14 cellular contexts compared by ENCODE assay signal in the genomic region with DNA sequence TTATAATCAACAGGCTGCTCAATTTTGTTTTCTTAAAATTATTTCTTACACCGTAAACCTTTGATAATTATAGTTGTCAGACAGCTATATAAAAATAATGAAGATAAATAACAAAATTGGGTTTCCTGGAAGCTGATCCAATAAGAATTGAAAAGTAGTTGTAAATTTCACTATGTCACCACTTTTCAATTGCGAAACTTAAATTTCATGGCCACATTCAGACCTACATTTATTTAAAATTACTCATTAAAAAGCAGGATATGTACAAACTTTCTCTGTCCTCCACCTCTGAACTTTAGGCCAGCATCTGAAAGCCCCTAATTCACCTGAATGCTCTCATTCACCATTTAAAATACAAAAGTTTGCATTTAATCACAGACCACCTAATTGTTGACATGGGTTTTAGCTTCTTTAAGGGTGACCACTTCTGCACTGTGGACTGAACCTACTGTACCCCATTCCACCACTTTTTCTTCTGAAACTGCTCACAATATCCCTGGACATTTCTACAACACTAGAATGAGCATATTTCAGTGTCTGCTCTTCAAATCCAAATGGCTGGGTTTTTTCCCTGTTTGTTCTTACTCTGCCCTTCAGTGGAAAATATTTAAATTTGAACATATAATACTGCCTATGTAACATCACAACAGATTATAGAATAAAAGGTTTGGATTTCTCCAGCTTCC. TPM values are rescaled to one million over a fixed set of nuclear protein-coding genes. Genes with fewer than 3 reads are reported as not detected.
DNase-seq lines count a peak whose midpoint lies in the region; ATAC-seq, FAIRE-seq and TF ChIP-seq lines count a peak whose summit lies in the region.
"Had no signal": no experiment of that assay in that cellular context is flagged by ENCODE, and none has a peak within 500 bp of the region (broad histone marks: within the 10 kb centered on the region; RNA-seq: fewer than 3 reads in every experiment).

No MANE protein-coding gene starts in this region.

- CTCF ChIA-PET in HepG2 (lab: Yijun Ruan, JAX; ENCODE audit: low intra/inter-chr PET ratio, low total read pairs) = no interaction called here

- TF ChIP-seq POLR2A in HepG2 (IDR thresholded peaks at IDR 0.05; ENCODE audit: insufficient read depth in 1 of 2, low read depth in 2 of 2, low read length in 2 of 2) = no peak; a peak in 1 of 4 replicates

- H3K27ac ChIP-seq in HUES64 (ENCODE audit: low read depth, low read length) (peak overlapping the region; percentile 97; the same call in 1 of the 2 replicates), duodenal mucosa (ENCODE audit: low read depth, low read length) (peak overlapping the region; percentile 74), HepG2 (ENCODE audit: extremely low read length, insufficient read depth, low read length) (peak overlapping the region; percentile 96), smooth muscle cell (ENCODE audit: low read depth) (no peak overlapping the region)

- ATAC-seq in HepG2 = no peak
- no peak for ATAC-seq in GM18907 (IDR thresholded peaks at IDR 0.05; ENCODE audit: unreplicated experiment)
- ATAC-seq: CD8-positive, alpha-beta T cell had no signal

- TF ChIP-seq CTCF in HepG2 (CRISPR knock-in tag; IDR thresholded peaks at IDR 0.05) (no peak), smooth muscle cell (IDR thresholded peaks at IDR 0.05; ENCODE audit: borderline replicate concordance, insufficient read depth, poor library complexity, severe bottlenecking) (no peak)

- in situ Hi-C loops in HepG2 (cut with HindIII; ENCODE audit: extremely low pct_ligation_motif_present, low pct_unique_long_range_greater_than_20kb) = loop anchor here (25.0 kb wide), 1 partner anchor 201 kb away; no protein-coding TSS in a partner anchor

- H3K9ac ChIP-seq in HUES64 (ENCODE audit: low read depth, low read length) (peak overlapping the region; percentile 75), duodenal mucosa (ENCODE audit: low read depth in 1 of 2, low read length in 2 of 2) (peak overlapping the region; percentile 71 to 89), HepG2 (ENCODE audit: insufficient read depth, low read depth, low read length) (peak overlapping the region; percentile 99), smooth muscle cell (ENCODE audit: low read depth) (no peak overlapping the region)

- 100% methylated on average over 1 of the region's 2 CpGs for WGBS in HUES64
- WGBS in HepG2 (ENCODE audit: low lambda C conversion rate) = 2% methylated on average over 2 of the region's 2 CpGs
- WGBS in smooth muscle cell (ENCODE audit: low lambda C conversion rate) = 97% methylated on average over 2 of the region's 2 CpGs

- peak overlapping the region; percentile 48 for H3K4me3 ChIP-seq in HUES64 (ENCODE audit: low read length)
- H3K4me3 ChIP-seq in duodenal mucosa (ENCODE audit: low read depth in 1 of 2, low read length in 2 of 2) = peak overlapping the region; percentile 72 to 86
- peak overlapping the region; percentile 72 to 100 (median 84) for H3K4me3 ChIP-seq in HepG2 (replicated peaks in 1 of 3; ENCODE audit: insufficient read depth in 1 of 3, low read depth in 2 of 3, low read length in 3 of 3)
- H3K4me3 ChIP-seq in smooth muscle cell = peak overlapping the region; percentile 48

- no peak for DNase-seq in HepG2 (ENCODE audit: low spot score)
- no peak for DNase-seq in smooth muscle cell (lab: John Stamatoyannopoulos, UW; ENCODE audit: unreplicated experiment)
- no peak for DNase-seq in KG1 (lab: John Stamatoyannopoulos, UW)
- DNase-seq in central memory CD4-positive, alpha-beta T cell = no peak
- DNase-seq in effector CD8-positive, alpha-beta T cell (lab: John Stamatoyannopoulos, UW) = no peak
- DNase-seq: activated CD4-positive, alpha-beta T cell treated with anti-CD3 and anti-CD28 coated beads for 4 hours; CD8-positive, alpha-beta T cell; HFFc6; islet precursor cell; Karpas-422; stimulated activated CD4-positive, alpha-beta T cell treated with anti-CD3 and anti-CD28 coated beads, Interleukin-1b, Interleukin-23, amount 100 ng/mL, for 48 hours had no signal

- no peak for TF ChIP-seq RAD21 in HepG2 (CRISPR knock-in tag; IDR thresholded peaks at IDR 0.05)

- H3K27me3 ChIP-seq in HUES64 (ENCODE audit: insufficient read depth, low read length) (no peaks in the 10 kb centered on the region), duodenal mucosa (ENCODE audit: control insufficient read depth in 1 of 2, insufficient read depth in 2 of 2, low read length in 2 of 2) (no peaks in the 10 kb centered on the region), HepG2 (ENCODE audit: control insufficient read depth in 1 of 2, insufficient read depth in 2 of 2, low read length in 2 of 2) (peaks cover 0 to 5% of the 10 kb centered on the region in 2 experiments; a peak in 1 of 5 replicates), smooth muscle cell (ENCODE audit: low read depth) (no peaks in the 10 kb centered on the region)

- H3F3A ChIP-seq in smooth muscle cell (ENCODE audit: low read depth) = no peaks in the 10 kb centered on the region

- FAIRE-seq in HepG2 (lab: Jason Lieb, UNC) = no peak

- peaks cover 15% of the 10 kb centered on the region for H3K36me3 ChIP-seq in HUES64 (ENCODE audit: insufficient read depth, low read length)
- H3K36me3 ChIP-seq in duodenal mucosa (ENCODE audit: control insufficient read depth in 1 of 2, insufficient read depth in 2 of 2, low read length in 2 of 2) = peaks cover 0 to 5% of the 10 kb centered on the region in 2 donors
- H3K36me3 ChIP-seq in HepG2 (replicated peaks in 1 of 2; ENCODE audit: control insufficient read depth in 1 of 2, insufficient read depth in 2 of 2, low read length in 2 of 2) = peaks cover under 1 to 37% of the 10 kb centered on the region in 2 experiments
- no peaks in the 10 kb centered on the region for H3K36me3 ChIP-seq in smooth muscle cell (ENCODE audit: low read depth)

- H2AFZ ChIP-seq in HepG2 (ENCODE audit: low read length) (no peak overlapping the region), smooth muscle cell (ENCODE audit: low read depth) (peak overlapping the region; percentile 68)

- TF ChIP-seq EP300 in HepG2 (IDR thresholded peaks at IDR 0.05; ENCODE audit: low read depth in 2 of 2, low read length in 2 of 2) (no peak), HepG2 (CRISPR knock-in tag; IDR thresholded peaks at IDR 0.05; ENCODE audit: borderline replicate concordance) (no peak)

- H4K20me1 ChIP-seq in HepG2 (ENCODE audit: insufficient read depth, low read length) (peaks cover 56% of the 10 kb centered on the region), smooth muscle cell (ENCODE audit: low read depth) (no peaks in the 10 kb centered on the region)

- intact Hi-C loops in HepG2 (cut with micrococcal nuclease; ENCODE audit: unreplicated experiment) = loop anchor here (10.0 kb wide), 2 partner anchors 204 to 314 kb away; a partner anchor contains a TSS

- POLR2A ChIA-PET in HepG2 (lab: Yijun Ruan, JAX) = interaction anchor here (0.9 to 7.1 kb wide), 27 partner anchors 9 to 704 kb away, joined by 3 to 263 read pairs (median 6); a partner anchor contains a TSS

- TSS peak; percentile 79 for BruUV-seq in HepG2 (replicated peaks; lab: Mats Ljungman, UMichigan)

- H3K4me2 ChIP-seq in HepG2 (ENCODE audit: low read depth, low read length) (peak overlapping the region; percentile 60), smooth muscle cell (peak overlapping the region; percentile 68)

- peaks cover 84% of the 10 kb centered on the region for H3K79me2 ChIP-seq in HepG2 (ENCODE audit: insufficient read depth, low read length)
- no peaks in the 10 kb centered on the region for H3K79me2 ChIP-seq in smooth muscle cell (ENCODE audit: low read depth)

- H3K9me3 ChIP-seq in HUES64 (ENCODE audit: insufficient read depth, low read depth, low read length) (no peaks in the 10 kb centered on the region), duodenal mucosa (ENCODE audit: control insufficient read depth in 1 of 2, low read length in 2 of 2) (no peaks in the 10 kb centered on the region), HepG2 (ENCODE audit: low read length) (no peaks in the 10 kb centered on the region), smooth muscle cell (replicated peaks; ENCODE audit: low read depth) (no peaks in the 10 kb centered on the region)

- H3K4me1 ChIP-seq in HUES64 (ENCODE audit: insufficient read depth, low read length) (peaks cover 43% of the 10 kb centered on the region), duodenal mucosa (ENCODE audit: control insufficient read depth in 1 of 2, insufficient read depth in 2 of 2, low read length in 2 of 2) (peaks cover 0 to 7% of the 10 kb centered on the region in 2 donors), HepG2 (ENCODE audit: insufficient read depth, low read length) (peaks cover 52% of the 10 kb centered on the region), smooth muscle cell (ENCODE audit: low read depth) (peaks cover 29% of the 10 kb centered on the region)

RNA-seq across cellular contexts. Expression of a gene that starts 0.6 kb away (rescaled TPM):
- 18.5 TPM for polyA plus RNA-seq in HUES64 (2013, experiment 1 of 2)
- 22.0 TPM for polyA plus RNA-seq in HUES64 (2013, experiment 2 of 2)
- 1,596 and 1,895 TPM in 2 replicates for total RNA-seq in HepG2 (2016; rRNA removed; fragmentation: Illumina TruSeq; extraction: Trizol)
- total RNA-seq in HepG2 (2016; cell fraction: cytosol; rRNA removed; fragmentation: Illumina TruSeq; extraction: Trizol; ENCODE audit: low read depth) = 296 and 300 TPM in 2 replicates
- 1,577 and 1,852 TPM in 2 replicates for total RNA-seq in HepG2 (2016; cell fraction: insoluble cytoplasmic fraction; rRNA removed; fragmentation: Illumina TruSeq; extraction: Trizol)
- 957 and 1,066 TPM in 2 replicates for total RNA-seq in HepG2 (2016; cell fraction: membrane; rRNA removed; fragmentation: Illumina TruSeq; extraction: Trizol)
- total RNA-seq in HepG2 (2016; cell fraction: nucleus; rRNA removed; fragmentation: Illumina TruSeq; extraction: Trizol) = 1,184 and 1,437 TPM in 2 replicates
- 1,422 and 2,083 TPM in 2 replicates for polyA plus RNA-seq in HepG2 (2011; rRNA removed)
- polyA plus RNA-seq in HepG2 (2011; cell fraction: cytosol; rRNA removed) = 1,126 and 1,365 TPM in 2 replicates
- 348 and 391 TPM in 2 replicates for polyA plus RNA-seq in HepG2 (2011; cell fraction: nucleus; rRNA removed)
- polyA plus RNA-seq in HepG2 (2012) = 1,145 and 1,833 TPM in 2 replicates
- polyA plus RNA-seq in HepG2 (2016; cell fraction: cytosol; fragmentation: Illumina TruSeq; extraction: Trizol; ENCODE audit: low read depth) = 164 and 181 TPM in 2 replicates
- polyA plus RNA-seq in HepG2 (2016; cell fraction: insoluble cytoplasmic fraction; fragmentation: Illumina TruSeq; extraction: Trizol; ENCODE audit: low read depth) = 1,195 and 1,209 TPM in 2 replicates
- polyA plus RNA-seq in HepG2 (2016; cell fraction: membrane; fragmentation: Illumina TruSeq; extraction: Trizol; ENCODE audit: low read depth) = 458 and 520 TPM in 2 replicates
- polyA plus RNA-seq in HepG2 (2016; cell fraction: nucleus; fragmentation: Illumina TruSeq; extraction: Trizol; ENCODE audit: insufficient read depth, low read depth) = 1,480 and 1,518 TPM in 2 replicates
- polyA minus RNA-seq in HepG2 (2011; rRNA and poly(A)+ RNA removed; ENCODE audit: low replicate concordance) = 1.0 and 783 TPM in 2 replicates
- 1,217 and 1,367 TPM in 2 replicates for polyA minus RNA-seq in HepG2 (2011; cell fraction: cytosol; rRNA and poly(A)+ RNA removed)
- polyA minus RNA-seq in HepG2 (2011; cell fraction: nucleus; rRNA and poly(A)+ RNA removed) = 527 and 880 TPM in 2 replicates
- 11.9 and 14.0 TPM in 2 replicates for total RNA-seq in smooth muscle cell
- 11.1 and 12.2 TPM in 2 replicates for polyA plus RNA-seq in smooth muscle cell

RNA-seq across cellular contexts. Expression of a gene that starts 54.4 kb away (rescaled TPM):
- 6.6 TPM for polyA plus RNA-seq in HUES64 (2013, experiment 1 of 2)
- 5.9 TPM for polyA plus RNA-seq in HUES64 (2013, experiment 2 of 2)
- total RNA-seq in HepG2 (2016; rRNA removed; fragmentation: Illumina TruSeq; extraction: Trizol) = 0.15 and 0.20 TPM in 2 replicates
- 0.09 and 0.10 TPM in 2 replicates for total RNA-seq in HepG2 (2016; cell fraction: cytosol; rRNA removed; fragmentation: Illumina TruSeq; extraction: Trizol; ENCODE audit: low read depth)
- 0.26 and 0.28 TPM in 2 replicates for total RNA-seq in HepG2 (2016; cell fraction: insoluble cytoplasmic fraction; rRNA removed; fragmentation: Illumina TruSeq; extraction: Trizol)
- total RNA-seq in HepG2 (2016; cell fraction: membrane; rRNA removed; fragmentation: Illumina TruSeq; extraction: Trizol) = 0.03 and 0.06 TPM in 2 replicates
- 0.22 TPM in 1 of 2 replicates, not detected in the other for total RNA-seq in HepG2 (2016; cell fraction: nucleus; rRNA removed; fragmentation: Illumina TruSeq; extraction: Trizol)
- polyA plus RNA-seq in HepG2 (2011; rRNA removed) = 0.36 and 0.37 TPM in 2 replicates
- 0.03 TPM in 1 of 2 replicates, not detected in the other for polyA plus RNA-seq in HepG2 (2011; cell fraction: cytosol; rRNA removed)
- polyA plus RNA-seq in HepG2 (2011; cell fraction: nucleus; rRNA removed) = 0.07 TPM in 1 of 2 replicates, not detected in the other
- 9.6 and 21.6 TPM in 2 replicates for polyA plus RNA-seq in HepG2 (2012)
- polyA plus RNA-seq in HepG2 (2016; cell fraction: cytosol; fragmentation: Illumina TruSeq; extraction: Trizol; ENCODE audit: low read depth) = not detected in 2 replicates
- polyA plus RNA-seq in HepG2 (2016; cell fraction: insoluble cytoplasmic fraction; fragmentation: Illumina TruSeq; extraction: Trizol; ENCODE audit: low read depth) = 0.29 and 0.46 TPM in 2 replicates
- polyA plus RNA-seq in HepG2 (2016; cell fraction: membrane; fragmentation: Illumina TruSeq; extraction: Trizol; ENCODE audit: low read depth) = 0.07 TPM in 1 of 2 replicates, not detected in the other
- polyA plus RNA-seq in HepG2 (2016; cell fraction: nucleus; fragmentation: Illumina TruSeq; extraction: Trizol; ENCODE audit: insufficient read depth, low read depth) = not detected in 2 replicates
- 0.22 TPM in 1 of 2 replicates, not detected in the other for polyA minus RNA-seq in HepG2 (2011; rRNA and poly(A)+ RNA removed; ENCODE audit: low replicate concordance)
- polyA minus RNA-seq in HepG2 (2011; cell fraction: cytosol; rRNA and poly(A)+ RNA removed) = 0.20 and 1.5 TPM in 2 replicates
- polyA minus RNA-seq in HepG2 (2011; cell fraction: nucleus; rRNA and poly(A)+ RNA removed) = 0.26 and 0.37 TPM in 2 replicates
- 0.18 and 1.6 TPM in 2 replicates for total RNA-seq in smooth muscle cell
- 0.98 and 1.4 TPM in 2 replicates for polyA plus RNA-seq in smooth muscle cell

Comparison
In these comparisons a context has a peak if more than half of its experiments do, and no peak if none do; other contexts are left out.
1. RNA of a gene that starts 0.6 kb away (total RNA-seq): 296 to 1,895 TPM in HepG2; 11.9 to 14.0 TPM in smooth muscle cell; every median in the first group is over 10 times any median in the second.
2. Peak in every context shown above with its lines, with median percentiles within 50 percentile points of each other: H3K4me3 ChIP-seq.